10 cellular contexts compared by ENCODE assay signal in genomic region chr1:2443285-2444137, GRCh38. TPM values are rescaled to one million over a fixed set of nuclear protein-coding genes. Genes with fewer than 3 reads are reported as not detected.
A peak's percentile ranks its signal among the peaks of the same experiment; 100 is the strongest.
DNase-seq lines count a peak whose midpoint lies in the region; ATAC-seq and TF ChIP-seq lines count a peak whose summit lies in the region.
"Had no signal": no experiment of that assay in that cellular context is flagged by ENCODE, and none has a peak within 500 bp of the region (broad histone marks: within the 10 kb centered on the region; RNA-seq: fewer than 3 reads in every experiment).

No MANE protein-coding gene starts in this region.

- peaks cover 0 to 14% (median 2%) of the 10 kb centered on the region in 4 donors for H3K4me1 Mint-ChIP-seq in naive thymus-derived CD8-positive, alpha-beta T cell

- H3K4me1 ChIP-seq in HUES6 (ENCODE audit: control insufficient read depth, insufficient read depth, low read length) = peaks cover 29% of the 10 kb centered on the region
- H3K4me1 ChIP-seq: sigmoid colon had no signal

- peak overlapping the region in 1 of 10 donors; percentile 27 for H3K4me3 Mint-ChIP-seq in naive thymus-derived CD8-positive, alpha-beta T cell

- peak; percentile 27 for TF ChIP-seq CTCF in brain microvascular endothelial cell (IDR thresholded peaks at IDR 0.05; ENCODE audit: low read depth, low read length, missing control alignments)

- peaks cover 0 to 18% (median 0%) of the 10 kb centered on the region in 5 donors for H3K27me3 Mint-ChIP-seq in naive thymus-derived CD8-positive, alpha-beta T cell

- H3K36me3 ChIP-seq in HUES6 (ENCODE audit: control insufficient read depth, insufficient read depth, low read length) (no peaks in the 10 kb centered on the region), brain microvascular endothelial cell (replicated peaks) (no peaks in the 10 kb centered on the region)
- H3K36me3 ChIP-seq: sigmoid colon had no signal

- in situ Hi-C loops in brain microvascular endothelial cell (cut with HindIII; ENCODE audit: low pct_ligation_motif_present, low sequenced_read_pairs) = no loop called here

- no peaks in the 10 kb centered on the region for H3K9me3 ChIP-seq in HUES6 (ENCODE audit: control insufficient read depth, insufficient read depth, low read depth, low read length)
- H3K9me3 ChIP-seq: sigmoid colon had no signal

- ATAC-seq in naive thymus-derived CD8-positive, alpha-beta T cell = peak; percentile 61 to 63
- ATAC-seq in HG02870 (IDR thresholded peaks at IDR 0.05; ENCODE audit: unreplicated experiment) (no peak), esophagus mucosa (no peak), GM19397 (IDR thresholded peaks at IDR 0.05; ENCODE audit: unreplicated experiment) (no peak)

- H3K4me3 ChIP-seq in HUES6 (ENCODE audit: low read depth, low read length) (peak overlapping the region; percentile 46), brain microvascular endothelial cell (ENCODE audit: low read depth, low read length) (peak overlapping the region; percentile 36)
- H3K4me3 ChIP-seq: sigmoid colon had no signal

- H3K27ac ChIP-seq in HUES6 (ENCODE audit: low read depth, low read length) = no peak overlapping the region
- no peak overlapping the region for H3K27ac ChIP-seq in brain microvascular endothelial cell
- H3K27ac ChIP-seq: sigmoid colon had no signal

- no peak overlapping the region for H3K27ac Mint-ChIP-seq in naive thymus-derived CD8-positive, alpha-beta T cell

- peak in 10 of 14 donors; percentile 17 to 77 (median 38) for DNase-seq in C1 segment of cervical spinal cord (lab: John Stamatoyannopoulos, UW)
- no peak for DNase-seq in brain microvascular endothelial cell
- DNase-seq in naive thymus-derived CD8-positive, alpha-beta T cell = peak in 5 of 10 donors; percentile 5 to 30 (median 19)
- no peak for DNase-seq in activated effector memory CD4-positive, alpha-beta T cell treated with anti-CD3 and anti-CD28 coated beads, Interleukin-2, amount 50 U/mL, for 16 hours
- DNase-seq: NCI-H510A, sigmoid colon had no signal

- H3K27me3 ChIP-seq in HUES6 (ENCODE audit: control insufficient read depth, insufficient read depth, low read length) (peaks cover 73% of the 10 kb centered on the region), brain microvascular endothelial cell (replicated peaks) (no peaks in the 10 kb centered on the region)

- no peaks in the 10 kb centered on the region for H3K9me3 Mint-ChIP-seq in naive thymus-derived CD8-positive, alpha-beta T cell

- peaks cover 0 to 5% (median 0%) of the 10 kb centered on the region in 3 donors for H3K36me3 Mint-ChIP-seq in naive thymus-derived CD8-positive, alpha-beta T cell

- H3K9ac ChIP-seq in HUES6 (ENCODE audit: low read length) = no peak overlapping the region

- POLR2A ChIA-PET in naive thymus-derived CD8-positive, alpha-beta T cell (lab: Charles Lee) = interaction anchor here (0.6 to 1.5 kb wide), 2 partner anchors 17 to 142 kb away, joined by 3 to 5 read pairs; no protein-coding TSS in a partner anchor

RNA-seq across cellular contexts. Expression of gene PEX10, which starts 31.1 kb away (rescaled TPM):
- 10 to 100 TPM; 15.5 to 20.1 TPM for total RNA-seq in naive thymus-derived CD8-positive, alpha-beta T cell
- 10 to 100 TPM in 1 of 3 donors, 1 to 10 TPM in 2; 7.5 to 10.4 (median 9.1) TPM for polyA plus RNA-seq in naive thymus-derived CD8-positive, alpha-beta T cell
- total RNA-seq in esophagus mucosa = 17.7 TPM

RNA-seq across cellular contexts. Expression of gene PLCH2, which starts 32.6 kb away (rescaled TPM):
- total RNA-seq in naive thymus-derived CD8-positive, alpha-beta T cell = 10 to 100 TPM; 14.8 to 16.4 TPM
- polyA plus RNA-seq in naive thymus-derived CD8-positive, alpha-beta T cell = under 1 TPM; 0.37 to 0.52 (median 0.37) TPM
- 21.0 TPM for total RNA-seq in esophagus mucosa

RNA-seq across cellular contexts. Expression of gene RER1, which starts 51.9 kb away (rescaled TPM):
- 100 to 1,000 TPM; 131 to 139 TPM for total RNA-seq in naive thymus-derived CD8-positive, alpha-beta T cell
- 100 to 1,000 TPM; 118 to 146 (median 126) TPM for polyA plus RNA-seq in naive thymus-derived CD8-positive, alpha-beta T cell
- 167 TPM for total RNA-seq in esophagus mucosa

RNA-seq across cellular contexts. Expression of gene MORN1, which starts 52.2 kb away (rescaled TPM):
- 10 to 100 TPM; 14.5 to 18.8 TPM for total RNA-seq in naive thymus-derived CD8-positive, alpha-beta T cell
- polyA plus RNA-seq in naive thymus-derived CD8-positive, alpha-beta T cell = 1 to 10 TPM; 4.3 to 7.1 (median 5.0) TPM
- total RNA-seq in esophagus mucosa = 8.4 TPM

Comparison
In these comparisons a context has a peak if more than half of its experiments do, and no peak if none do; other contexts are left out.
1. DNase-seq: peak in C1 segment of cervical spinal cord (10 of 14); none in brain microvascular endothelial cell (single experiment) and activated effector memory CD4-positive, alpha-beta T cell treated with anti-CD3 and anti-CD28 coated beads, Interleukin-2, amount 50 U/mL, for 16 hours (single experiment).
2. ATAC-seq: peak in naive thymus-derived CD8-positive, alpha-beta T cell (2 of 2); none in HG02870 (single experiment), esophagus mucosa (single experiment) and GM19397 (single experiment).